ENCODE assay signal across 20 cellular contexts in the genomic region with DNA sequence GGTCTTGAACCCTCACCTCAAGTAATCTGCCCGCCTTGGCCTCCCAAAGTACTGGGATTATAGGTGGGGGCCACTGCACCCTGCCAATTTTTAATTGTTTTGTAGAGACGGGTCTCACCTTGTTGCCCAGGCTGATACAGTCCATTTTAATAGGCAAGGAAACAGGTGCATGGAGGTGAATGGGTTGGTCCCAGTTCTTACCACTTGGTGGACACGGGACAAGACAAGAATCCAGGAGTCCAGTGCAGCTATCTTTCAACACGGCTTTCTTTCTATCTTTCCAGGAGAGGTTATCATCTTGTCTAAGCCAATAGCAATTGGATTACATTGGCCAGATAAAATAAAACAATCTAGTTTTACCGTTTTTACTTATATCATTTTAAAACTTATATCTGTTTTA. TPM values are rescaled to one million over a fixed set of nuclear protein-coding genes. Genes with fewer than 3 reads are reported as not detected.
DNase-seq lines count a peak whose midpoint lies in the region; ATAC-seq and TF ChIP-seq lines count a peak whose summit lies in the region.
"Had no signal": no experiment of that assay in that cellular context is flagged by ENCODE, and none has a peak within 500 bp of the region (broad histone marks: within the 10 kb centered on the region; RNA-seq: fewer than 3 reads in every experiment).

No MANE protein-coding gene starts in this region.

- H3K27me3 Mint-ChIP-seq in Caco-2 (ENCODE audit: insufficient read depth, unreplicated experiment) (no peaks in the 10 kb centered on the region), H9 (ENCODE audit: low read depth) (no peaks in the 10 kb centered on the region), WTC11 (ENCODE audit: low read depth) (no peaks in the 10 kb centered on the region)
- H3K27me3 Mint-ChIP-seq in activated T-helper 17 cell treated with anti-CD3 and anti-CD28 coated beads, Interleukin-2, amount 50 U/mL, for 72 hours: peaks cover 36% of the 10 kb centered on the region

- H3K23ac ChIP-seq in H9 (ENCODE audit: insufficient read length, low read depth, low read length): no peak overlapping the region
- H3K23ac ChIP-seq in trophoblast cell (ENCODE audit: low read length): no peak overlapping the region

- ATAC-seq in WTC11 (0 out of 2 replicates have a peak, but pooled peaks have one; percentile 16), HG03045 (IDR thresholded peaks at IDR 0.05; ENCODE audit: unreplicated experiment) (no peak)
- ATAC-seq in activated T-helper 17 cell treated with anti-CD3 and anti-CD28 coated beads, Interleukin-2, amount 50 U/mL, for 72 hours (replicated peaks): no peak
- ATAC-seq: CD8-positive, alpha-beta T cell had no signal

- no peak overlapping the region for H3K4me2 ChIP-seq in H9 (ENCODE audit: insufficient read depth, insufficient read length, low read length)
- no peak overlapping the region for H3K4me2 ChIP-seq in trophoblast cell (ENCODE audit: low read length)
- H3K4me2 ChIP-seq: SK-N-SH had no signal

- H3K27ac Mint-ChIP-seq in Caco-2 (ENCODE audit: unreplicated experiment) (no peak overlapping the region), H9 (peak overlapping the region in 2 of 3 experiments; percentile 11 to 32; a peak in 3 of 7 replicates), WTC11 (no peak overlapping the region)
- no peak overlapping the region for H3K27ac Mint-ChIP-seq in activated T-helper 17 cell treated with anti-CD3 and anti-CD28 coated beads, Interleukin-2, amount 50 U/mL, for 72 hours
- H3K27ac Mint-ChIP-seq: B cell; CD8-positive, alpha-beta T cell had no signal

- no peak overlapping the region for H2BK120ac ChIP-seq in H9 (ENCODE audit: low read depth, low read length, poor library complexity, severe bottlenecking)
- H2BK120ac ChIP-seq in trophoblast cell (ENCODE audit: insufficient read depth, low read length, poor library complexity): no peak overlapping the region

- H3K4me3 Mint-ChIP-seq in Caco-2 (ENCODE audit: unreplicated experiment) (no peak overlapping the region), H9 (no peak overlapping the region), WTC11 (no peak overlapping the region)
- no peak overlapping the region for H3K4me3 Mint-ChIP-seq in activated T-helper 17 cell treated with anti-CD3 and anti-CD28 coated beads, Interleukin-2, amount 50 U/mL, for 72 hours
- H3K4me3 Mint-ChIP-seq: B cell; CD8-positive, alpha-beta T cell had no signal

- H3K9ac ChIP-seq in H9 (ENCODE audit: extremely low read depth, insufficient read length, low read length): no peak overlapping the region
- no peak overlapping the region for H3K9ac ChIP-seq in trophoblast cell (ENCODE audit: low read length)
- H3K9ac ChIP-seq: SK-N-SH had no signal

- BruUV-seq in Caco-2 (replicated peaks; lab: Mats Ljungman, UMichigan): no TSS peak

- H2AK5ac ChIP-seq in H9 (ENCODE audit: insufficient read length, low read length) (no peak overlapping the region), trophoblast cell (ENCODE audit: low read length) (no peak overlapping the region)

- H3K4me3 ChIP-seq in Caco-2 (ENCODE audit: low read depth, low read length) (no peak overlapping the region), trophoblast cell (ENCODE audit: low read depth, low read length) (no peak overlapping the region)

- H3K9me3 ChIP-seq in Caco-2: no peaks in the 10 kb centered on the region
- H3K9me3 ChIP-seq in H9 (ENCODE audit: control insufficient read depth, low read depth, low read length): no peaks in the 10 kb centered on the region
- no peaks in the 10 kb centered on the region for H3K9me3 ChIP-seq in trophoblast cell (ENCODE audit: insufficient read depth, low read depth, low read length)
- H3K9me3 ChIP-seq: SK-N-SH had no signal

- H2BK12ac ChIP-seq in H9 (ENCODE audit: insufficient read length, low read depth, low read length) (no peak overlapping the region), trophoblast cell (ENCODE audit: low read length) (no peak overlapping the region)

- no peak overlapping the region for H3T11ph ChIP-seq in H9 (ENCODE audit: low read length)

- H3K27ac ChIP-seq in H9 (ENCODE audit: insufficient read length, low read depth, low read length) (no peak overlapping the region), trophoblast cell (ENCODE audit: low read depth, low read length) (no peak overlapping the region)
- H3K27ac ChIP-seq: C4-2B had no signal

- H3K4me1 ChIP-seq in Caco-2: peaks cover 19% of the 10 kb centered on the region
- H3K4me1 ChIP-seq in H9 (ENCODE audit: insufficient read depth, low read length): peaks cover 1% of the 10 kb centered on the region; the same call in 1 of the 2 replicates
- H3K4me1 ChIP-seq in trophoblast cell (ENCODE audit: control insufficient read depth in 1 of 2, insufficient read depth in 2 of 2, low read length in 2 of 2): peaks cover 15 to 21% of the 10 kb centered on the region in 2 experiments

- H4K8ac ChIP-seq in H9 (replicated peaks; ENCODE audit: insufficient read length, low read depth, low read length) (no peak overlapping the region), trophoblast cell (ENCODE audit: low read depth, low read length) (no peak overlapping the region)

- H3K79me1 ChIP-seq in H9 (ENCODE audit: insufficient read depth, low read depth, low read length, poor library complexity, severe bottlenecking) (peaks cover 9% of the 10 kb centered on the region), trophoblast cell (ENCODE audit: low read length) (peaks cover 4% of the 10 kb centered on the region)

- TF ChIP-seq CTCF in Caco-2 (IDR thresholded peaks at IDR 0.05; ENCODE audit: insufficient read depth in 1 of 2, low read depth in 1 of 2, low read length in 1 of 2, severe bottlenecking in 1 of 2, unreplicated experiment in 1 of 2) (peak; percentile 11 to 25), H9 (conservative IDR thresholded peaks at IDR 0.05) (peak; percentile 34; the same call in 2 of the 3 replicates), WTC11 (IDR thresholded peaks at IDR 0.05) (no peak)

- H4K91ac ChIP-seq in H9 (ENCODE audit: insufficient read length, low read depth, low read length) (no peak overlapping the region), trophoblast cell (ENCODE audit: low read depth, low read length) (no peak overlapping the region)

- H4K5ac ChIP-seq in H9 (ENCODE audit: insufficient read length, low read depth, low read length): no peak overlapping the region

- no peak overlapping the region for H4K12ac ChIP-seq in trophoblast cell (ENCODE audit: low read depth, low read length)

- POLR2A ChIA-PET in Caco-2 (lab: Charles Lee): no interaction called here
- POLR2A ChIA-PET in WTC11 (lab: Charles Lee): no interaction called here

- H2BK15ac ChIP-seq in H9 (ENCODE audit: low read depth, low read length): no peak overlapping the region

- peaks cover 23% of the 10 kb centered on the region; the same call in 1 of the 2 replicates for H3K79me2 ChIP-seq in H9 (ENCODE audit: insufficient read depth, low read length)
- peaks cover 8% of the 10 kb centered on the region for H3K79me2 ChIP-seq in trophoblast cell (ENCODE audit: control insufficient read depth, insufficient read depth, low read length, poor library complexity)

- H3K27me3 ChIP-seq in Caco-2 (replicated peaks; ENCODE audit: control insufficient read depth, insufficient read depth, low read length) (no peaks in the 10 kb centered on the region), H9 (ENCODE audit: insufficient read depth, low read length) (no peaks in the 10 kb centered on the region), trophoblast cell (ENCODE audit: insufficient read depth, low read length) (no peaks in the 10 kb centered on the region)

- no peak overlapping the region for H2AFZ ChIP-seq in H9 (ENCODE audit: low read length)
- no peak overlapping the region for H2AFZ ChIP-seq in trophoblast cell (ENCODE audit: insufficient read depth, low read length, poor library complexity)

- no peak overlapping the region for H2BK20ac ChIP-seq in H9 (ENCODE audit: low read depth, low read length, poor library complexity, severe bottlenecking)

- intact Hi-C loops in Caco-2 (cut with micrococcal nuclease; ENCODE audit: unreplicated experiment): no loop called here

- H2BK5ac ChIP-seq in H9 (ENCODE audit: insufficient read length, low read length) (no peak overlapping the region), trophoblast cell (ENCODE audit: low read depth, low read length, poor library complexity) (no peak overlapping the region)

- WGBS in H9 (ENCODE audit: extremely low coverage, insufficient read length, low lambda C conversion rate): no CpG with 5 or more reads among the region's 5 CpGs
- no CpG with 5 or more reads among the region's 5 CpGs for WGBS in trophoblast cell (ENCODE audit: extremely low coverage, insufficient coverage, insufficient read length)

- no peak overlapping the region for H3K56ac ChIP-seq in H9 (ENCODE audit: insufficient read length, low read depth, low read length)

- H3K4me1 Mint-ChIP-seq in Caco-2 (ENCODE audit: low read depth, unreplicated experiment) (peaks cover 19% of the 10 kb centered on the region), H9 (peaks cover 32 to 55% of the 10 kb centered on the region in 2 experiments), WTC11 (peaks cover 49% of the 10 kb centered on the region)
- H3K4me1 Mint-ChIP-seq in activated T-helper 17 cell treated with anti-CD3 and anti-CD28 coated beads, Interleukin-2, amount 50 U/mL, for 72 hours: no peaks in the 10 kb centered on the region
- H3K4me1 Mint-ChIP-seq: B cell had no signal

- CTCF ChIA-PET in Caco-2 (lab: Charles Lee): no interaction called here
- CTCF ChIA-PET in WTC11 (lab: Charles Lee): interaction anchor here (0.6 kb wide), 1 partner anchor 133 kb away, joined by 4 read pairs; no protein-coding TSS in a partner anchor

- H3K36me3 ChIP-seq in Caco-2 (ENCODE audit: control insufficient read depth, insufficient read depth, low read length) (peaks cover 3% of the 10 kb centered on the region), trophoblast cell (ENCODE audit: control insufficient read depth in 1 of 2, insufficient read depth in 2 of 2, low read length in 2 of 2) (peaks cover 7 to 17% of the 10 kb centered on the region in 2 experiments)

- no peak overlapping the region for H3K14ac ChIP-seq in H9 (ENCODE audit: insufficient read depth, low read length)
- no peak overlapping the region for H3K14ac ChIP-seq in trophoblast cell (ENCODE audit: low read length)

- H3K9me3 Mint-ChIP-seq in Caco-2 (ENCODE audit: unreplicated experiment): peaks cover 7% of the 10 kb centered on the region
- H3K9me3 Mint-ChIP-seq in H9: no peaks in the 10 kb centered on the region
- peaks cover 3% of the 10 kb centered on the region for H3K9me3 Mint-ChIP-seq in WTC11
- no peaks in the 10 kb centered on the region for H3K9me3 Mint-ChIP-seq in activated T-helper 17 cell treated with anti-CD3 and anti-CD28 coated beads, Interleukin-2, amount 50 U/mL, for 72 hours
- H3K9me3 Mint-ChIP-seq: CD8-positive, alpha-beta T cell had no signal

- no peaks in the 10 kb centered on the region for H3K23me2 ChIP-seq in H9 (ENCODE audit: insufficient read length, low read depth, low read length, poor library complexity, severe bottlenecking)

- H3K36me3 Mint-ChIP-seq in Caco-2 (ENCODE audit: insufficient read depth, unreplicated experiment) (peaks cover 80% of the 10 kb centered on the region), H9 (ENCODE audit: insufficient read depth in 1 of 3, low read depth in 3 of 3) (peaks cover 27 to 76% (median 69%) of the 10 kb centered on the region in 3 experiments), WTC11 (peaks cover 53% of the 10 kb centered on the region)
- H3K36me3 Mint-ChIP-seq in activated T-helper 17 cell treated with anti-CD3 and anti-CD28 coated beads, Interleukin-2, amount 50 U/mL, for 72 hours (ENCODE audit: low read depth): no peaks in the 10 kb centered on the region
- H3K36me3 Mint-ChIP-seq: CD8-positive, alpha-beta T cell had no signal

- H3K4ac ChIP-seq in H9 (ENCODE audit: low read depth, low read length): no peak overlapping the region
- H3K4ac ChIP-seq in trophoblast cell (ENCODE audit: low read depth, low read length): peak overlapping the region; percentile 53

- H4K20me1 ChIP-seq in H9 (ENCODE audit: control insufficient read depth, insufficient read depth, insufficient read length): peaks cover 7% of the 10 kb centered on the region

- DNase-seq in Caco-2 (peak in 1 of 2 experiments; percentile 30), H9 (no peak), WTC11 (ENCODE audit: low spot score) (no peak), trophoblast cell (no peak)
- DNase-seq in NK-92 treated with Interleukin-12 subunit alpha and Interleukin-12 subunit beta, amount 100 ng/mL, for 24 hours (lab: John Stamatoyannopoulos, UW): no peak
- DNase-seq: CD8-positive, alpha-beta T cell; DMS 273 treated with DMSO at 0.1 percent for 48 hours; DND-41; KBM-7; MM.1S; NCI-H2029; NCI-H446 treated with DMSO at 0.1 percent for 48 hours; NCI-H526 treated with DMSO at 0.1 percent for 48 hours; OCI-M1; SK-N-SH; SW 1271 had no signal

- H3K18ac ChIP-seq in H9 (ENCODE audit: insufficient read length, low read depth, low read length) (no peak overlapping the region), trophoblast cell (ENCODE audit: low read length) (no peak overlapping the region)

RNA-seq across cellular contexts. Expression of gene TCF7L2, which starts 23.8 kb away (rescaled TPM):
- total RNA-seq in Caco-2 (2022) (45.4 and 50.9 TPM in 2 replicates), H9 (2021) (71.1 and 73.0 TPM in 2 replicates), WTC11 (2021) (44.5 to 51.4 TPM (median 51.1 TPM) in 3 replicates)
- polyA plus RNA-seq in trophoblast cell (2013): 83.7 and 89.6 TPM in 2 replicates
- 1 to 10 TPM; 1.1 to 4.7 TPM for total RNA-seq in activated T-helper 17 cell treated with anti-CD3 and anti-CD28 coated beads, Interleukin-2, amount 50 U/mL, for 72 hours

Comparison
In these comparisons a context has a peak if more than half of its experiments do, and no peak if none do; other contexts are left out.
1. H3K27ac Mint-ChIP-seq: peak in H9 (2 of 3); none in Caco-2 (single experiment), WTC11 (single experiment) and activated T-helper 17 cell treated with anti-CD3 and anti-CD28 coated beads, Interleukin-2, amount 50 U/mL, for 72 hours (single experiment).